In genomic region chr10:43865275-43866135, GRCh38 we compare ENCODE assay signal across 26 cellular contexts.
A peak's percentile ranks its signal among the peaks of the same experiment; 100 is the strongest.
DNase-seq lines count a peak whose midpoint lies in the region; ATAC-seq, FAIRE-seq and TF ChIP-seq lines count a peak whose summit lies in the region.
"Had no signal": no experiment of that assay in that cellular context is flagged by ENCODE, and none has a peak within 500 bp of the region (broad histone marks: within the 10 kb centered on the region; RNA-seq: fewer than 3 reads in every experiment).

No MANE protein-coding gene starts in this region.

- no peaks in the 10 kb centered on the region for H3K27me3 ChIP-seq in heart left ventricle
- H3K27me3 ChIP-seq: adrenal gland, body of pancreas, neutrophil, stomach, tibial nerve had no signal

- peaks cover 12 to 76% (median 41%) of the 10 kb centered on the region in 12 donors for H3K4me1 ChIP-seq in heart left ventricle
- H3K4me1 ChIP-seq: adrenal gland, prostate gland had no signal

- H3K4me1 Mint-ChIP-seq in osteocyte (ENCODE audit: unreplicated experiment): peaks cover 38% of the 10 kb centered on the region

- no peak for FAIRE-seq in D721Med (lab: Jason Lieb, UNC)

- no peak overlapping the region for H3K4me3 Mint-ChIP-seq in osteocyte (ENCODE audit: unreplicated experiment)
- H3K4me3 Mint-ChIP-seq: H9 had no signal

- 58 to 63% (median 59%) methylated on average over 13 of the region's 13 CpGs for WGBS in heart left ventricle, 4 donors

- H3K9me3 Mint-ChIP-seq in osteocyte (ENCODE audit: unreplicated experiment): no peaks in the 10 kb centered on the region
- H3K9me3 Mint-ChIP-seq: H9 had no signal

- H3K9me3 ChIP-seq in heart left ventricle: no peaks in the 10 kb centered on the region
- H3K9me3 ChIP-seq: adrenal gland, body of pancreas, neutrophil, prostate gland, stomach, tibial nerve had no signal

- DNase-seq in EH (ENCODE audit: low read depth) (peak; percentile 81), RPMI7951 (ENCODE audit: low read depth) (peak; percentile 66), heart left ventricle (peak in 1 of 5 donors; percentile 56), osteocyte (ENCODE audit: extremely low spot score, unreplicated experiment) (peak; percentile 57), D721Med (ENCODE audit: insufficient read length, low spot score) (no peak), DMS114 treated with DMSO at 0.1 percent for 48 hours (lab: John Stamatoyannopoulos, UW; ENCODE audit: unreplicated experiment) (no peak), NCI-H524 treated with DMSO at 0.1 percent for 48 hours (lab: John Stamatoyannopoulos, UW) (no peak)
- DNase-seq: body of pancreas, C1 segment of cervical spinal cord, cerebellar nuclear complex, COR-L47, DMS79 treated with DMSO at 0.1 percent for 48 hours, H9, left colon, mesendoderm, NCI-H1436 treated with DMSO at 0.1 percent for 48 hours, NCI-H446 treated with DMSO at 0.1 percent for 48 hours, stomach, T-helper 2 cell had no signal

- H3K36me3 ChIP-seq in heart left ventricle: no peaks in the 10 kb centered on the region
- H3K36me3 ChIP-seq: adrenal gland, neutrophil, prostate gland, stomach, tibial nerve had no signal

- no peak overlapping the region for H3K4me3 ChIP-seq in heart left ventricle
- H3K4me3 ChIP-seq: adrenal gland, body of pancreas, prostate gland, stomach, tibial nerve had no signal

- no peaks in the 10 kb centered on the region for H3K36me3 Mint-ChIP-seq in osteocyte (ENCODE audit: unreplicated experiment)

- TF ChIP-seq CTCF in heart left ventricle (IDR thresholded peaks at IDR 0.05) (no peak), osteocyte (IDR thresholded peaks at IDR 0.05) (no peak), D721Med (IDR thresholded peaks at IDR 0.05; ENCODE audit: insufficient read depth, missing control alignments) (no peak)

- intact Hi-C loops in heart left ventricle (cut with DNase I): loop anchor here in 3 of 10 donors (5.0 to 10.0 kb wide), 3 partner anchors 42 to 519 kb away; partner anchors contain the start of gene CXCL12 (in 1 of the 3)

- peak overlapping the region in 7 of 12 donors; percentile 22 to 92 (median 88) for H3K27ac ChIP-seq in heart left ventricle
- H3K27ac ChIP-seq: adrenal gland, KMS-11, neutrophil, prostate gland, RWPE1 had no signal

- no peaks in the 10 kb centered on the region for H3K27me3 Mint-ChIP-seq in osteocyte (ENCODE audit: unreplicated experiment)

- TF ChIP-seq POLR2A in heart left ventricle (IDR thresholded peaks at IDR 0.05): no peak

- ATAC-seq in heart left ventricle (peak; percentile 41 to 77 (median 44)), HG02938 (IDR thresholded peaks at IDR 0.05; ENCODE audit: unreplicated experiment) (no peak)
- ATAC-seq: body of pancreas, left colon had no signal

- no peak overlapping the region for H3K27ac Mint-ChIP-seq in osteocyte (ENCODE audit: unreplicated experiment)
- H3K27ac Mint-ChIP-seq: H9 had no signal

Comparison
In these comparisons a context has a peak if more than half of its experiments do, and no peak if none do; other contexts are left out.
1. DNase-seq: peak in EH (single experiment), RPMI7951 (single experiment) and osteocyte (single experiment); none in D721Med (single experiment), DMS114 treated with DMSO at 0.1 percent for 48 hours (single experiment) and NCI-H524 treated with DMSO at 0.1 percent for 48 hours (single experiment).